In the genomic region with DNA sequence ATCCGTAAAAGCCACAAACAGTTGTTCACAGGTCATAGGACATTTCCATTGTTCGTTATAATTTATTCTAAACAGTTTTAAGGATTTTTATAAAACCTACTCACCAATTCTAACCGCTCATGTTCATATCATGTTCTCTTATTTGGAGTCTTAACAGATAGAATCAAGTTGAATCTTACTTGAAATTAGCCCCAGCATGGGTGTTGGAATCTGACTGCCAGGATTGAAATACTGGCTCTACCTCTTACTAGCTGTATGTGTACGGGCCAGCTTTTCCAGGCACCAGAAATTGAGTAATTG, we compare ENCODE assay signal across 16 cellular contexts.
A peak's percentile ranks its signal among the peaks of the same experiment; 100 is the strongest.
DNase-seq lines count a peak whose midpoint lies in the region; ATAC-seq and TF ChIP-seq lines count a peak whose summit lies in the region.
"Had no signal": no experiment of that assay in that cellular context is flagged by ENCODE, and none has a peak within 500 bp of the region (broad histone marks: within the 10 kb centered on the region; RNA-seq: fewer than 3 reads in every experiment).

No MANE protein-coding gene starts in this region.

- H3K4me1 Mint-ChIP-seq in CD4-positive, alpha-beta memory T cell, result peaks cover 41 to 84% (median 59%) of the 10 kb centered on the region in 4 donors
- peaks cover 21 to 80% (median 56%) of the 10 kb centered on the region in 7 donors for H3K4me1 Mint-ChIP-seq in naive thymus-derived CD4-positive, alpha-beta T cell

- intact Hi-C loops in CD4-positive, alpha-beta memory T cell (cut with micrococcal nuclease), result loop anchor here (1.0 to 5.0 kb wide), 8 partner anchors 35 to 651 kb away; partner anchors contain the start of gene RTCA
- intact Hi-C loops in naive thymus-derived CD4-positive, alpha-beta T cell (cut with micrococcal nuclease), result loop anchor here (1.0 to 5.0 kb wide), 14 partner anchors 37 to 651 kb away; partner anchors contain the start of genes SASS6 (in 2 of the 2), TRMT13 (in 2 of the 2), DBT (in 1 of the 2) and RTCA (in 1 of the 2)

- no peaks in the 10 kb centered on the region for H3K9me3 ChIP-seq in CD4-positive, alpha-beta memory T cell (ENCODE audit: control insufficient read depth in 1 of 2, low read length in 2 of 2)
- H3K9me3 ChIP-seq in naive thymus-derived CD4-positive, alpha-beta T cell (ENCODE audit: control insufficient read depth in 2 of 3, low read length in 3 of 3), result no peaks in the 10 kb centered on the region
- H3K9me3 ChIP-seq: heart left ventricle, left ventricle myocardium inferior, spleen had no signal

- TF ChIP-seq CTCF in VCaP (conservative IDR thresholded peaks at IDR 0.05), result peak; percentile 50

- H3K4me3 ChIP-seq in CD4-positive, alpha-beta memory T cell (ENCODE audit: low read length in 2 of 2), result no peak overlapping the region
- H3K4me3 ChIP-seq in naive thymus-derived CD4-positive, alpha-beta T cell (ENCODE audit: low read length), result no peak overlapping the region
- H3K4me3 ChIP-seq: heart left ventricle, left ventricle myocardium inferior, spleen had no signal

- CTCF ChIA-PET in CD4-positive, alpha-beta memory T cell (lab: Charles Lee; ENCODE audit: partially characterized antibody), result interaction anchor here (0.7 to 9.0 kb wide), 37 partner anchors 9 to 409 kb away, joined by 3 to 85 read pairs (median 5); partner anchors contain the start of genes CDC14A and RTCA
- CTCF ChIA-PET in naive thymus-derived CD4-positive, alpha-beta T cell (lab: Charles Lee), result interaction anchor here (0.6 to 9.3 kb wide), 21 partner anchors 9 to 409 kb away, joined by 3 to 81 read pairs (median 4); partner anchors contain the start of genes CDC14A and DBT

- no peaks in the 10 kb centered on the region for H3K27me3 ChIP-seq in CD4-positive, alpha-beta memory T cell (ENCODE audit: insufficient read depth, low read length)
- H3K27me3 ChIP-seq in naive thymus-derived CD4-positive, alpha-beta T cell (ENCODE audit: control insufficient read depth in 2 of 2, insufficient read depth in 2 of 2, low read length in 2 of 2), result no peaks in the 10 kb centered on the region
- H3K27me3 ChIP-seq: heart left ventricle, spleen had no signal

- H3K36me3 ChIP-seq in CD4-positive, alpha-beta memory T cell (ENCODE audit: insufficient read depth, low read length), result peaks cover 34% of the 10 kb centered on the region
- H3K36me3 ChIP-seq in naive thymus-derived CD4-positive, alpha-beta T cell (ENCODE audit: control insufficient read depth in 2 of 3, insufficient read depth in 3 of 3, low read length in 3 of 3), result peaks cover 5 to 20% (median 10%) of the 10 kb centered on the region in 3 experiments
- H3K36me3 ChIP-seq: left ventricle myocardium inferior had no signal

- no peak for DNase-seq in CD4-positive, alpha-beta memory T cell
- DNase-seq in naive thymus-derived CD4-positive, alpha-beta T cell, result no peak
- DNase-seq in NCI-H526 treated with DMSO at 0.1 percent for 48 hours (lab: John Stamatoyannopoulos, UW) (no peak), NCI-H146 treated with DMSO at 0.1 percent for 48 hours (lab: John Stamatoyannopoulos, UW; ENCODE audit: unreplicated experiment) (no peak), NCI-H226 (no peak)
- DNase-seq: GOT3, SIG-M5 had no signal

- peaks cover 45 to 69% of the 10 kb centered on the region in 2 donors for H3K36me3 Mint-ChIP-seq in CD4-positive, alpha-beta memory T cell
- H3K36me3 Mint-ChIP-seq in naive thymus-derived CD4-positive, alpha-beta T cell, result peaks cover 3 to 38% (median 29%) of the 10 kb centered on the region in 5 donors

- ATAC-seq in GM19455 (IDR thresholded peaks at IDR 0.05; ENCODE audit: unreplicated experiment), result peak; percentile 6
- ATAC-seq in naive thymus-derived CD4-positive, alpha-beta T cell, result no peak
- ATAC-seq in GM19395 (IDR thresholded peaks at IDR 0.05; ENCODE audit: unreplicated experiment), result no peak

- H3K4me1 ChIP-seq in CD4-positive, alpha-beta memory T cell (ENCODE audit: insufficient read depth, low read length), result peaks cover 67% of the 10 kb centered on the region
- peaks cover 18 to 22% of the 10 kb centered on the region in 2 donors for H3K4me1 ChIP-seq in naive thymus-derived CD4-positive, alpha-beta T cell (ENCODE audit: control insufficient read depth in 2 of 2, insufficient read depth in 2 of 2, low read length in 2 of 2)

- peak overlapping the region; percentile 5 for H3K27ac ChIP-seq in CD4-positive, alpha-beta memory T cell (ENCODE audit: low read depth, low read length)
- H3K27ac ChIP-seq in VCaP, result no peak overlapping the region
- no peak overlapping the region for H3K27ac ChIP-seq in naive thymus-derived CD4-positive, alpha-beta T cell (ENCODE audit: low read depth, low read length)
- H3K27ac ChIP-seq: left ventricle myocardium inferior had no signal

- H3K27me3 Mint-ChIP-seq in CD4-positive, alpha-beta memory T cell, result no peaks in the 10 kb centered on the region
- no peaks in the 10 kb centered on the region for H3K27me3 Mint-ChIP-seq in naive thymus-derived CD4-positive, alpha-beta T cell
- H3K27me3 Mint-ChIP-seq: activated naive CD8-positive, alpha-beta T cell treated with anti-CD3 and anti-CD28 coated beads, Interleukin-2, amount 10 ng/mL, durations not matched to agents 7 days and 5 days; stimulated activated naive CD8-positive, alpha-beta T cell treated with anti-CD3 and anti-CD28 coated beads, Interleukin-15, amount 100 ng/mL, for 72 hours had no signal

- peak overlapping the region; percentile 65 to 91 (median 90) for H3K27ac Mint-ChIP-seq in CD4-positive, alpha-beta memory T cell
- peak overlapping the region in 7 of 9 donors; percentile 25 to 93 (median 80) for H3K27ac Mint-ChIP-seq in naive thymus-derived CD4-positive, alpha-beta T cell
- H3K27ac Mint-ChIP-seq: stimulated activated naive CD8-positive, alpha-beta T cell treated with anti-CD3 and anti-CD28 coated beads, Interleukin-15, amount 100 ng/mL, for 72 hours had no signal

- peak overlapping the region in 4 of 8 donors; percentile 48 to 75 (median 65) for H3K4me3 Mint-ChIP-seq in CD4-positive, alpha-beta memory T cell
- H3K4me3 Mint-ChIP-seq in naive thymus-derived CD4-positive, alpha-beta T cell, result peak overlapping the region in 2 of 10 donors; percentile 49 to 60
- H3K4me3 Mint-ChIP-seq: activated naive CD8-positive, alpha-beta T cell treated with anti-CD3 and anti-CD28 coated beads, Interleukin-2, amount 10 ng/mL, durations not matched to agents 7 days and 5 days; T-helper 1 cell treated with Interleukin-12 subunit alpha and Interleukin-12 subunit beta and Interleukin-4 antibody, amounts not matched to agents 30 μg/mL and 1 μg/mL, for 36 hours had no signal

- POLR2A ChIA-PET in CD4-positive, alpha-beta memory T cell (lab: Charles Lee; ENCODE audit: partially characterized antibody), result interaction anchor here (0.6 to 18.8 kb wide), 12 partner anchors 12 to 194 kb away, joined by 3 to 272 read pairs (median 4); partner anchors contain the start of genes CDC14A and RTCA
- POLR2A ChIA-PET in naive thymus-derived CD4-positive, alpha-beta T cell (lab: Charles Lee), result interaction anchor here (0.5 to 3.6 kb wide), 5 partner anchors 15 to 639 kb away, joined by 3 to 21 read pairs (median 5); partner anchors contain the start of genes CDC14A and RTCA

- H3K9me3 Mint-ChIP-seq in CD4-positive, alpha-beta memory T cell, result peaks cover 0 to 5% (median 0%) of the 10 kb centered on the region in 8 donors
- H3K9me3 Mint-ChIP-seq in naive thymus-derived CD4-positive, alpha-beta T cell, result no peaks in the 10 kb centered on the region
- H3K9me3 Mint-ChIP-seq: activated naive CD8-positive, alpha-beta T cell treated with anti-CD3 and anti-CD28 coated beads, Interleukin-2, amount 10 ng/mL, durations not matched to agents 7 days and 5 days; stimulated activated naive CD8-positive, alpha-beta T cell treated with anti-CD3 and anti-CD28 coated beads, Interleukin-15, amount 100 ng/mL, for 72 hours; T-helper 1 cell treated with Interleukin-12 subunit alpha and Interleukin-12 subunit beta and Interleukin-4 antibody, amounts not matched to agents 30 μg/mL and 1 μg/mL, for 36 hours had no signal
